9 cellular contexts compared by ENCODE assay signal in the genomic region with DNA sequence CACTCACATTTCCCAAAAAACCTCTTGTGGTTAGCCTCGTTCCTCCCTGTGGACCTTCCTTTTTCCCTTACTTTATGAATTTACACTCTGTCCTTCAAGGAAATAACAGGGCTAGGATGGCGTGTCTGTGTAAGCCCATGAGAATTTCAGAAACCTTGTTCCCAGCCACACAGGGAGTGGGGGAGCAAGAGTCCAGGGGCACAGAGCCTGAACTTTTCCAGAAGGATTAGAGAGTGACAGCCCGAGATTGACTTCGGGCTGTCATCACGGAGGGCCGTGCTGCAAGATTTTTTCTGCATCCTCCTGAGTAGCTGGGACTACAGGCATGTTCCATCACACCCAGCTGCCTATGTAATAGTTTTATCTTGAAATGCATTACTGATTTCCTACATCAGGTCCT. TPM values are rescaled to one million over a fixed set of nuclear protein-coding genes. Genes with fewer than 3 reads are reported as not detected.
DNase-seq lines count a peak whose midpoint lies in the region; ATAC-seq and TF ChIP-seq lines count a peak whose summit lies in the region.
"Had no signal": no experiment of that assay in that cellular context is flagged by ENCODE, and none has a peak within 500 bp of the region (broad histone marks: within the 10 kb centered on the region; RNA-seq: fewer than 3 reads in every experiment).

No MANE protein-coding gene starts in this region.

- H3K4me3 Mint-ChIP-seq in activated CD4-positive, alpha-beta T cell treated with anti-CD3 and anti-CD28 coated beads, Interleukin-2, amount 10 ng/mL, durations not matched to agents 7 days and 5 days, result peak overlapping the region; percentile 78

- ATAC-seq in GM19035 (IDR thresholded peaks at IDR 0.05; ENCODE audit: unreplicated experiment), result no peak

- CTCF ChIA-PET in activated CD4-positive, alpha-beta T cell treated with anti-CD3 and anti-CD28 coated beads, Interleukin-2, amount 10 ng/mL, durations not matched to agents 7 days and 5 days (lab: Charles Lee), result interaction anchor here (0.6 to 9.4 kb wide), 9 partner anchors 11 to 114 kb away, joined by 3 to 114 read pairs (median 6); a partner anchor contains a TSS

- peaks cover 97% of the 10 kb centered on the region for H3K4me1 Mint-ChIP-seq in activated CD4-positive, alpha-beta T cell treated with anti-CD3 and anti-CD28 coated beads, Interleukin-2, amount 10 ng/mL, durations not matched to agents 7 days and 5 days

- H3K9me3 ChIP-seq in SJCRH30 (replicated peaks), result no peaks in the 10 kb centered on the region

- H3K27me3 Mint-ChIP-seq in activated CD4-positive, alpha-beta T cell treated with anti-CD3 and anti-CD28 coated beads, Interleukin-2, amount 10 ng/mL, durations not matched to agents 7 days and 5 days, result no peaks in the 10 kb centered on the region

- intact Hi-C loops in dorsolateral prefrontal cortex (cut with DNase I), result no loop called here

- H3K27ac Mint-ChIP-seq in activated CD4-positive, alpha-beta T cell treated with anti-CD3 and anti-CD28 coated beads, Interleukin-2, amount 10 ng/mL, durations not matched to agents 7 days and 5 days, result peak overlapping the region; percentile 90

- peaks cover 84% of the 10 kb centered on the region for H3K36me3 Mint-ChIP-seq in activated CD4-positive, alpha-beta T cell treated with anti-CD3 and anti-CD28 coated beads, Interleukin-2, amount 10 ng/mL, durations not matched to agents 7 days and 5 days (ENCODE audit: low read depth)

- H3K4me1 ChIP-seq in SJCRH30, result peaks cover 12% of the 10 kb centered on the region

- H3K36me3 ChIP-seq in SJCRH30, result no peaks in the 10 kb centered on the region
- H3K36me3 ChIP-seq: cardiac muscle cell had no signal

- no peak for DNase-seq in activated CD4-positive, alpha-beta T cell treated with anti-CD3 and anti-CD28 coated beads, Interleukin-2, amount 10 ng/mL, durations not matched to agents 7 days and 5 days
- no peak for DNase-seq in activated CD4-positive, alpha-beta T cell treated with anti-CD3 and anti-CD28 coated beads for 4 hours
- DNase-seq in SJCRH30 (no peak), dorsolateral prefrontal cortex (no peak), cerebellar nuclear complex (lab: John Stamatoyannopoulos, UW) (no peak)
- DNase-seq in stimulated activated CD8-positive, alpha-beta memory T cell treated with anti-CD3 and anti-CD28 coated beads, Interleukin-4, amount 100 ng/mL, for 48 hours, result no peak

- no peaks in the 10 kb centered on the region for H3K9me3 Mint-ChIP-seq in activated CD4-positive, alpha-beta T cell treated with anti-CD3 and anti-CD28 coated beads, Interleukin-2, amount 10 ng/mL, durations not matched to agents 7 days and 5 days

- H3K27ac ChIP-seq in SJCRH30 (peak overlapping the region; percentile 38), dorsolateral prefrontal cortex (peak overlapping the region in 50 of 59 donors; percentile 2 to 84 (median 62)), skin epidermis (peak overlapping the region in 15 of 21 experiments; percentile 5 to 94 (median 63))
- H3K27ac ChIP-seq: cardiac muscle cell had no signal

- POLR2A ChIA-PET in activated CD4-positive, alpha-beta T cell treated with anti-CD3 and anti-CD28 coated beads, Interleukin-2, amount 10 ng/mL, durations not matched to agents 7 days and 5 days (lab: Charles Lee), result interaction anchor here (0.8 to 1.6 kb wide), 5 partner anchors 11 to 24 kb away, joined by 3 to 9 read pairs (median 3); a partner anchor contains a TSS

- no peaks in the 10 kb centered on the region for H3K27me3 ChIP-seq in SJCRH30
- H3K27me3 ChIP-seq in dorsolateral prefrontal cortex, result no peaks in the 10 kb centered on the region
- H3K27me3 ChIP-seq: cardiac muscle cell had no signal

- H3K4me3 ChIP-seq in SJCRH30 (no peak overlapping the region), dorsolateral prefrontal cortex (no peak overlapping the region), skin epidermis (no peak overlapping the region)
- H3K4me3 ChIP-seq: cardiac muscle cell had no signal

- no peak for TF ChIP-seq CTCF in dorsolateral prefrontal cortex (IDR thresholded peaks at IDR 0.05 in 54 of 56, conservative IDR thresholded peaks at IDR 0.05 in 2 of 56; ENCODE audit: low read depth in 1 of 56, partially characterized antibody in 56 of 56)

RNA-seq across cellular contexts. Expression of a gene that starts 14.4 kb away (rescaled TPM):
- total RNA-seq in activated CD4-positive, alpha-beta T cell treated with anti-CD3 and anti-CD28 coated beads, Interleukin-2, amount 10 ng/mL, durations not matched to agents 7 days and 5 days, result 1,000 to 10,000 TPM; 1,017 to 1,048 TPM
- 27.1 and 31.5 TPM in 2 replicates for total RNA-seq in SJCRH30 (2014; rRNA removed; shearing (Covaris generic))
- 100 to 1,000 TPM; 166 to 443 (median 325) TPM for total RNA-seq in dorsolateral prefrontal cortex
